ENCODE assay signal across 1 cellular context in genomic region chr13:49936085-49936942, GRCh38.
TF ChIP-seq lines count a peak whose summit lies in the region.

Gene SPRYD7 (minus strand): TSS chr13:49936340. CDS start chr13:49936235, 105 bp downstream.

TF ChIP-seq in HepG2, 621 proteins besides CTCF, POLR2A, EP300 and RAD21 (continued from another document and continues in another):
- TF ChIP-seq ZNF512B (CRISPR knock-in tag; IDR thresholded peaks at IDR 0.05; ENCODE audit: borderline replicate concordance), result peak; percentile 72; the same call in 1 of the 2 replicates
- peak; percentile 77 for TF ChIP-seq ZSCAN31 (CRISPR knock-in tag; IDR thresholded peaks at IDR 0.05; ENCODE audit: low read depth)
- TF ChIP-seq GABPB1 (CRISPR knock-in tag; IDR thresholded peaks at IDR 0.05), result peak; percentile 88
- TF ChIP-seq ATF7-NPFF (CRISPR knock-in tag; IDR thresholded peaks at IDR 0.05; ENCODE audit: low read depth), result no peak
- TF ChIP-seq YEATS2 (CRISPR knock-in tag; IDR thresholded peaks at IDR 0.05; ENCODE audit: borderline replicate concordance), result peak; percentile 78; the same call in 1 of the 2 replicates
- no peak for TF ChIP-seq USF2 (IDR thresholded peaks at IDR 0.05; ENCODE audit: low read depth, low read length)
- TF ChIP-seq USF2 (CRISPR knock-in tag; IDR thresholded peaks at IDR 0.05; ENCODE audit: borderline replicate concordance), result peak; percentile 53; the same call in 1 of the 2 replicates
- TF ChIP-seq ARNT (IDR thresholded peaks at IDR 0.05), result no peak
- peak; percentile 24; the same call in 1 of the 2 replicates for TF ChIP-seq ZFP82 (CRISPR knock-in tag; IDR thresholded peaks at IDR 0.05; ENCODE audit: borderline replicate concordance)
- no peak for TF ChIP-seq ZSCAN30 (CRISPR knock-in tag; IDR thresholded peaks at IDR 0.05)
- no peak for TF ChIP-seq NFYC (CRISPR knock-in tag; IDR thresholded peaks at IDR 0.05)
- peak; percentile 69; the same call in 1 of the 2 replicates for TF ChIP-seq RFXAP (CRISPR knock-in tag; IDR thresholded peaks at IDR 0.05; ENCODE audit: borderline replicate concordance)
- TF ChIP-seq RCOR2 (CRISPR knock-in tag; IDR thresholded peaks at IDR 0.05), result peak; percentile 53
- TF ChIP-seq GTF2F1 (IDR thresholded peaks at IDR 0.05; ENCODE audit: low read length), result no peak
- no peak; the same call in 1 of the 2 replicates for TF ChIP-seq ZNF143 (CRISPR knock-in tag; IDR thresholded peaks at IDR 0.05)
- TF ChIP-seq RELA (CRISPR knock-in tag; IDR thresholded peaks at IDR 0.05), result peak; percentile 84; the same call in 1 of the 2 replicates
- TF ChIP-seq GATAD1 (CRISPR knock-in tag; IDR thresholded peaks at IDR 0.05), result peak; percentile 87
- TF ChIP-seq MAFK (conservative IDR thresholded peaks at IDR 0.05 in 1 of 2, IDR thresholded peaks at IDR 0.05 in 1 of 2; ENCODE audit: low read length in 2 of 2), result 0 out of 4 replicates have a peak, but pooled peaks of 1 of the 2 experiments have one; percentile 2
- no peak for TF ChIP-seq AHDC1 (CRISPR knock-in tag; IDR thresholded peaks at IDR 0.05; ENCODE audit: borderline replicate concordance)
- TF ChIP-seq NR2F6 (IDR thresholded peaks at IDR 0.05), result no peak
- no peak for TF ChIP-seq NR2F6 (CRISPR knock-in tag; IDR thresholded peaks at IDR 0.05)
- TF ChIP-seq ZNF691 (CRISPR knock-in tag; IDR thresholded peaks at IDR 0.05; ENCODE audit: borderline replicate concordance, low read depth), result no peak
- TF ChIP-seq PTBP1 (IDR thresholded peaks at IDR 0.05; ENCODE audit: low read depth, low read length, poor library complexity, severe bottlenecking), result no peak
- no peak for TF ChIP-seq ZFP37 (CRISPR knock-in tag; IDR thresholded peaks at IDR 0.05; ENCODE audit: borderline replicate concordance)
- no peak for TF ChIP-seq ZNF598 (CRISPR knock-in tag; IDR thresholded peaks at IDR 0.05; ENCODE audit: borderline replicate concordance)
- peak; percentile 54 for TF ChIP-seq RBM39 (IDR thresholded peaks at IDR 0.05; ENCODE audit: low read depth, low read length, poor library complexity, severe bottlenecking)
- peak; percentile 79; the same call in 1 of the 2 replicates for TF ChIP-seq ZFP1 (CRISPR knock-in tag; IDR thresholded peaks at IDR 0.05)
- no peak for TF ChIP-seq AFF4 (CRISPR knock-in tag; IDR thresholded peaks at IDR 0.05)
- TF ChIP-seq GATA4 (IDR thresholded peaks at IDR 0.05; ENCODE audit: borderline replicate concordance, low read depth), result peak; percentile 47; the same call in 1 of the 2 replicates
- peak; percentile 78 for TF ChIP-seq SPEN (CRISPR knock-in tag; IDR thresholded peaks at IDR 0.05; ENCODE audit: low read depth)
- peak; percentile 78; the same call in 1 of the 2 replicates for TF ChIP-seq ZNF614 (CRISPR knock-in tag; IDR thresholded peaks at IDR 0.05; ENCODE audit: borderline replicate concordance)
- TF ChIP-seq ZNF704 (CRISPR knock-in tag; IDR thresholded peaks at IDR 0.05; ENCODE audit: borderline replicate concordance), result no peak
- no peak for TF ChIP-seq LRRFIP1 (CRISPR knock-in tag; conservative IDR thresholded peaks at IDR 0.05)
- TF ChIP-seq KLF12 (CRISPR knock-in tag; IDR thresholded peaks at IDR 0.05; ENCODE audit: borderline replicate concordance), result peak; percentile 69; the same call in 1 of the 2 replicates
- TF ChIP-seq SMYD3 (CRISPR knock-in tag; IDR thresholded peaks at IDR 0.05), result peak; percentile 88
- TF ChIP-seq CENPX (CRISPR knock-in tag; IDR thresholded peaks at IDR 0.05), result no peak
- peak; percentile 100 for TF ChIP-seq HMGXB4 (CRISPR knock-in tag; IDR thresholded peaks at IDR 0.05; ENCODE audit: borderline replicate concordance in 1 of 2, low read depth in 1 of 2)
- TF ChIP-seq GLI4 (CRISPR knock-in tag; IDR thresholded peaks at IDR 0.05; ENCODE audit: borderline replicate concordance), result no peak; the same call in 1 of the 2 replicates
- no peak for TF ChIP-seq TEAD2 (CRISPR knock-in tag; IDR thresholded peaks at IDR 0.05)
- TF ChIP-seq KDM3A (CRISPR knock-in tag; IDR thresholded peaks at IDR 0.05; ENCODE audit: low read depth), result peak; percentile 61; the same call in 1 of the 2 replicates
